18 cellular contexts compared by ENCODE assay signal in the genomic region with DNA sequence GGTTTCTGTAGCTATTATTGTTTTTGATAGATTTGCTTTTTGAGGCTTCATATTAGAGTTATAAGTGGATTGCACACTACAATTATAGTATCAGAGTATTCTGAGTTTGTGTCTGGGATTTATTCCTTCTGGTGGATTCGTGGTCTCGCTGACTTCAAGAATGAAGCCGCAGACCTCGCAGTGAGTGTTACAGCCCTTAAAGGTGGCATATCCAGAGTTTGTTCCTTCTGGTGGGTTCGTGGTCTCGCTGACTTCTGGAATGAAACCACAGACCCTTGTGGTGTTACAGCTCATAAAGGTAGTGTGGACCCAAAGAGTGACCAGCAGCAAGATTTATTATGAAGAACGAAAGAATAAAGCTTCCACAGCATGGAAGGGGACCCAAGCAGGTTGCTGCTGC.
"Had no signal": no experiment of that assay in that cellular context is flagged by ENCODE, and none has a peak within 500 bp of the region (broad histone marks: within the 10 kb centered on the region; RNA-seq: fewer than 3 reads in every experiment).

No MANE protein-coding gene starts in this region.

- H3K4me3 Mint-ChIP-seq: natural killer cell, neural crest cell had no signal

- H3K4me3 ChIP-seq: coronary artery, heart left ventricle, right atrium auricular region, sigmoid colon, skin epidermis had no signal

- ATAC-seq: esophagus mucosa, heart left ventricle, left lobe of liver, natural killer cell had no signal

- DNase-seq: effector CD4-positive, alpha-beta T cell; heart left ventricle; hypothalamus; kidney glomerular epithelial cell; mammary epithelial cell; natural killer cell; posterior cingulate gyrus; sigmoid colon; stimulated activated CD4-positive, alpha-beta T cell treated with anti-CD3 and anti-CD28 coated beads, Interleukin-2, amount 100 ng/mL, for 24 hours; stimulated activated CD4-positive, alpha-beta T cell treated with anti-CD3 and anti-CD28 coated beads, Interleukin-4, amount 100 ng/mL, for 4 hours; stimulated activated naive CD4-positive, alpha-beta T cell treated with Interleukin-2 at 50 U/mL for 16 hours; trophoblast cell had no signal

- H3K4me1 ChIP-seq: right atrium auricular region, sigmoid colon had no signal

- H3K36me3 Mint-ChIP-seq: natural killer cell had no signal

- H3K27ac ChIP-seq: coronary artery, heart left ventricle, right atrium auricular region, sigmoid colon, skin epidermis had no signal

- H3K27me3 ChIP-seq: heart left ventricle, right atrium auricular region, sigmoid colon had no signal

- H3K9me3 Mint-ChIP-seq: natural killer cell had no signal

- H3K36me3 ChIP-seq: heart left ventricle, right atrium auricular region, sigmoid colon had no signal

- H3K4me1 Mint-ChIP-seq: neural crest cell had no signal

- H3K9me3 ChIP-seq: right atrium auricular region, sigmoid colon had no signal
